17 cellular contexts compared by ENCODE assay signal in genomic region chr9:123089790-123090189, GRCh38. TPM values are rescaled to one million over a fixed set of nuclear protein-coding genes. Genes with fewer than 3 reads are reported as not detected.
DNase-seq lines count a peak whose midpoint lies in the region; ATAC-seq and TF ChIP-seq lines count a peak whose summit lies in the region.
"Had no signal": no experiment of that assay in that cellular context is flagged by ENCODE, and none has a peak within 500 bp of the region (broad histone marks: within the 10 kb centered on the region; RNA-seq: fewer than 3 reads in every experiment).

No MANE protein-coding gene starts in this region.

- CTCF ChIA-PET in OCI-LY7 (lab: Charles Lee; ENCODE audit: unreplicated experiment), result interaction anchor here (1.1 to 1.5 kb wide), 3 partner anchors 13 to 254 kb away, joined by 3 to 6 read pairs (median 3); no protein-coding TSS in a partner anchor

- H3K79me2 ChIP-seq in OCI-LY7 (ENCODE audit: insufficient read depth, low read depth, low read length), result no peaks in the 10 kb centered on the region

- peaks cover 82% of the 10 kb centered on the region for H3K4me1 ChIP-seq in OCI-LY7 (ENCODE audit: insufficient read depth, low read length, poor library complexity, severe bottlenecking)
- H3K4me1 ChIP-seq in left lung, result no peaks in the 10 kb centered on the region
- H3K4me1 ChIP-seq: Peyer's patch had no signal

- peak overlapping the region; percentile 60 for H3K27ac ChIP-seq in OCI-LY7 (ENCODE audit: low read depth, low read length, poor library complexity, severe bottlenecking)
- no peak overlapping the region for H3K27ac ChIP-seq in left lung

- BruUV-seq in OCI-LY7 (replicated peaks; lab: Mats Ljungman, UMichigan), result no TSS peak

- TF ChIP-seq CTCF in OCI-LY7 (conservative IDR thresholded peaks at IDR 0.05; ENCODE audit: low read length), result no peak
- TF ChIP-seq CTCF in left lung (IDR thresholded peaks at IDR 0.05), result no peak

- ATAC-seq in left lung (no peak), HG03135 (IDR thresholded peaks at IDR 0.05; ENCODE audit: unreplicated experiment) (no peak)

- H3K4me2 ChIP-seq in OCI-LY7 (ENCODE audit: low read length), result peak overlapping the region; percentile 63

- peaks cover 6% of the 10 kb centered on the region; the same call in 1 of the 2 replicates for H3K9me3 ChIP-seq in OCI-LY7 (ENCODE audit: low read length)
- no peaks in the 10 kb centered on the region for H3K9me3 ChIP-seq in left lung
- H3K9me3 ChIP-seq: Peyer's patch had no signal

- peak overlapping the region; percentile 19; the same call in 1 of the 2 replicates for H2AFZ ChIP-seq in OCI-LY7 (ENCODE audit: low read length)

- peaks cover 62% of the 10 kb centered on the region for H3K36me3 ChIP-seq in OCI-LY7 (ENCODE audit: insufficient read depth, low read length)
- H3K36me3 ChIP-seq in left lung, result peaks cover 0 to 71% of the 10 kb centered on the region in 2 donors

- POLR2A ChIA-PET in OCI-LY7 (lab: Charles Lee), result interaction anchor here (0.5 to 1.9 kb wide), 12 partner anchors 8 to 593 kb away, joined by 3 to 9 read pairs (median 4); no protein-coding TSS in a partner anchor

- no peaks in the 10 kb centered on the region for H3K27me3 ChIP-seq in left lung
- H3K27me3 ChIP-seq: Peyer's patch had no signal

- DNase-seq in NCI-H510A treated with DMSO at 0.1 percent for 48 hours (lab: John Stamatoyannopoulos, UW) (peak; percentile 50), NCI-H510A (lab: John Stamatoyannopoulos, UW) (no peak), OCI-LY7 (ENCODE audit: low spot score) (peak; percentile 52), germinal center (ENCODE audit: low spot score) (peak; percentile 70), left lung (no peak), cerebellar nuclear complex (lab: John Stamatoyannopoulos, UW) (no peak), ureter (ENCODE audit: low spot score) (no peak)
- DNase-seq: 8988T, C1 segment of cervical spinal cord, DMS 273 treated with DMSO at 0.1 percent for 48 hours, NCI-H2107, NCI-H226, NCI-H774, Peyer's patch, SHP77 had no signal

- H4K20me1 ChIP-seq in OCI-LY7 (ENCODE audit: insufficient read depth, low read length), result no peaks in the 10 kb centered on the region

- intact Hi-C loops in OCI-LY7 (cut with micrococcal nuclease; ENCODE audit: unreplicated experiment) (no loop called here), left lung (cut with DNase I) (loop anchor here in 1 of 2 donors (10.0 kb wide), 1 partner anchor 265 kb away; the partner anchor contains the start of gene CRB2)

- H3K4me3 ChIP-seq in OCI-LY7 (ENCODE audit: low read depth, low read length, poor library complexity, severe bottlenecking) (peak overlapping the region; percentile 23), left lung (no peak overlapping the region)
- H3K4me3 ChIP-seq: Peyer's patch had no signal

- no peaks in the 10 kb centered on the region for H3K9me2 ChIP-seq in OCI-LY7 (ENCODE audit: insufficient read depth, low read length)

RNA-seq across cellular contexts. Expression of gene GPR21, which starts 56.3 kb away (rescaled TPM):
- total RNA-seq in OCI-LY7 (2014; rRNA removed; shearing (Covaris generic)), result 0.25 and 1.2 TPM in 2 replicates
- total RNA-seq in OCI-LY7 (2022) (4.1 TPM in 1 of 2 replicates, not detected in the other), left lung (under 1 TPM; 0.37 to 0.41 TPM), ureter (7.8 TPM)
- total RNA-seq: HT-29 had no signal

Comparison
In these comparisons a context has a peak if more than half of its experiments do, and no peak if none do; other contexts are left out.
1. DNase-seq: peak in NCI-H510A treated with DMSO at 0.1 percent for 48 hours (single experiment), OCI-LY7 (single experiment) and germinal center (single experiment); none in NCI-H510A (single experiment), left lung (0 of 2), cerebellar nuclear complex (0 of 2) and ureter (single experiment).